ENCODE assay signal across 1 cellular context in genomic region chr6:139152088-139152891, GRCh38.
TF ChIP-seq lines count a peak whose summit lies in the region.

No MANE protein-coding gene starts in this region.

TF ChIP-seq in HEK293T, 16 proteins besides CTCF, POLR2A, EP300 and RAD21 (continued from another document):
- TF ChIP-seq LEF1 (IDR thresholded peaks at IDR 0.05; ENCODE audit: borderline replicate concordance) (peak; percentile 74; the same call in 1 of the 2 replicates), L3MBTL2 (conservative IDR thresholded peaks at IDR 0.05) (no peak), TARDBP (IDR thresholded peaks at IDR 0.05) (peak; percentile 48), SP1 (IDR thresholded peaks at IDR 0.05) (no peak), PKNOX1 (IDR thresholded peaks at IDR 0.05) (peak; percentile 66), ELF4 (IDR thresholded peaks at IDR 0.05) (no peak), FOXK2 (IDR thresholded peaks at IDR 0.05) (0 out of 2 replicates have a peak, but pooled peaks have one; percentile 75), ARNT (IDR thresholded peaks at IDR 0.05) (peak; percentile 98), SUZ12 (IDR thresholded peaks at IDR 0.05) (no peak)
TF ChIP-seq in HEK293T: peak in this region for 8.
